ENCODE assay signal across 19 cellular contexts in genomic region chr5:107383414-107383813, GRCh38.
DNase-seq lines count a peak whose midpoint lies in the region; ATAC-seq, FAIRE-seq and TF ChIP-seq lines count a peak whose summit lies in the region.
"Had no signal": no experiment of that assay in that cellular context is flagged by ENCODE, and none has a peak within 500 bp of the region (broad histone marks: within the 10 kb centered on the region; RNA-seq: fewer than 3 reads in every experiment).

No MANE protein-coding gene starts in this region.

- TF ChIP-seq POLR2A in HepG2 (IDR thresholded peaks at IDR 0.05; ENCODE audit: insufficient read depth in 1 of 2, low read depth in 2 of 2, low read length in 2 of 2) = no peak
- TF ChIP-seq POLR2A in right lobe of liver (IDR thresholded peaks at IDR 0.05) = no peak

- no peak for TF ChIP-seq RAD21 in HepG2 (CRISPR knock-in tag; IDR thresholded peaks at IDR 0.05)

- H2AFZ ChIP-seq in HepG2 (ENCODE audit: low read length) = no peak overlapping the region

- no peak for TF ChIP-seq EP300 in HepG2 (IDR thresholded peaks at IDR 0.05; ENCODE audit: low read depth in 2 of 2, low read length in 2 of 2)
- no peak for TF ChIP-seq EP300 in HepG2 (CRISPR knock-in tag; IDR thresholded peaks at IDR 0.05; ENCODE audit: borderline replicate concordance)

- peaks cover 8% of the 10 kb centered on the region; the same call in 1 of the 2 replicates for H3K4me1 ChIP-seq in HepG2 (ENCODE audit: insufficient read depth, low read length)
- no peaks in the 10 kb centered on the region for H3K4me1 ChIP-seq in right lobe of liver
- H3K4me1 ChIP-seq in upper lobe of right lung = peaks cover 11% of the 10 kb centered on the region

- H3K4me3 ChIP-seq in HepG2 (replicated peaks in 1 of 3; ENCODE audit: insufficient read depth in 1 of 3, low read depth in 2 of 3, low read length in 3 of 3) = no peak overlapping the region
- H3K4me3 ChIP-seq in right lobe of liver = no peak overlapping the region
- H3K4me3 ChIP-seq in upper lobe of right lung = no peak overlapping the region

- H3K27me3 ChIP-seq in HepG2 (ENCODE audit: control insufficient read depth in 1 of 2, insufficient read depth in 2 of 2, low read length in 2 of 2) (no peaks in the 10 kb centered on the region), right lobe of liver (no peaks in the 10 kb centered on the region), upper lobe of right lung (no peaks in the 10 kb centered on the region)

- peaks cover 3% of the 10 kb centered on the region for H3K27me3 Mint-ChIP-seq in activated naive CD4-positive, alpha-beta T cell treated with anti-CD3 and anti-CD28 coated beads, Interleukin-2, amount 10 ng/mL, durations not matched to agents 7 days and 5 days
- H3K27me3 Mint-ChIP-seq: CD4-positive, alpha-beta T cell had no signal

- POLR2A ChIA-PET in HepG2 (lab: Yijun Ruan, JAX) = no interaction called here

- H3K9me3 ChIP-seq in HepG2 (ENCODE audit: low read length) (no peaks in the 10 kb centered on the region), right lobe of liver (no peaks in the 10 kb centered on the region), upper lobe of right lung (no peaks in the 10 kb centered on the region)
- H3K9me3 ChIP-seq: SK-N-SH had no signal

- no peak overlapping the region for H3K4me3 Mint-ChIP-seq in activated naive CD4-positive, alpha-beta T cell treated with anti-CD3 and anti-CD28 coated beads, Interleukin-2, amount 10 ng/mL, durations not matched to agents 7 days and 5 days
- H3K4me3 Mint-ChIP-seq: CD4-positive, alpha-beta T cell had no signal

- H3K9me3 Mint-ChIP-seq in activated naive CD4-positive, alpha-beta T cell treated with anti-CD3 and anti-CD28 coated beads, Interleukin-2, amount 10 ng/mL, durations not matched to agents 7 days and 5 days = no peaks in the 10 kb centered on the region
- H3K9me3 Mint-ChIP-seq: CD4-positive, alpha-beta T cell had no signal

- intact Hi-C loops in HepG2 (cut with micrococcal nuclease; ENCODE audit: unreplicated experiment) = no loop called here
- intact Hi-C loops in right lobe of liver (cut with DNase I) = no loop called here
- intact Hi-C loops in upper lobe of right lung (cut with DNase I) = no loop called here

- H4K20me1 ChIP-seq in HepG2 (ENCODE audit: insufficient read depth, low read length) = no peaks in the 10 kb centered on the region

- TF ChIP-seq CTCF in HepG2 (CRISPR knock-in tag; IDR thresholded peaks at IDR 0.05) (no peak), right lobe of liver (IDR thresholded peaks at IDR 0.05) (no peak), upper lobe of right lung (IDR thresholded peaks at IDR 0.05) (no peak)

- H3K27ac Mint-ChIP-seq in activated naive CD4-positive, alpha-beta T cell treated with anti-CD3 and anti-CD28 coated beads, Interleukin-2, amount 10 ng/mL, durations not matched to agents 7 days and 5 days = no peak overlapping the region
- H3K27ac Mint-ChIP-seq: CD4-positive, alpha-beta T cell had no signal

- H3K36me3 ChIP-seq in HepG2 (replicated peaks in 1 of 2; ENCODE audit: control insufficient read depth in 1 of 2, insufficient read depth in 2 of 2, low read length in 2 of 2) (no peaks in the 10 kb centered on the region), right lobe of liver (no peaks in the 10 kb centered on the region), upper lobe of right lung (no peaks in the 10 kb centered on the region)

- no peak for ATAC-seq in HepG2
- no peak for ATAC-seq in right lobe of liver
- peak; percentile 62 for ATAC-seq in upper lobe of right lung

- peaks cover 12% of the 10 kb centered on the region for H3K4me1 Mint-ChIP-seq in activated naive CD4-positive, alpha-beta T cell treated with anti-CD3 and anti-CD28 coated beads, Interleukin-2, amount 10 ng/mL, durations not matched to agents 7 days and 5 days

- CTCF ChIA-PET in HepG2 (lab: Yijun Ruan, JAX; ENCODE audit: low intra/inter-chr PET ratio, low total read pairs) = no interaction called here
- CTCF ChIA-PET in activated naive CD4-positive, alpha-beta T cell treated with anti-CD3 and anti-CD28 coated beads, Interleukin-2, amount 10 ng/mL, durations not matched to agents 7 days and 5 days (lab: Charles Lee) = no interaction called here

- FAIRE-seq in HepG2 (lab: Jason Lieb, UNC) = no peak
- FAIRE-seq: GM12891, H1 had no signal

- no peak for DNase-seq in HepG2 (ENCODE audit: low spot score)
- no peak for DNase-seq in right lobe of liver
- peak; percentile 48 for DNase-seq in amniotic epithelial cell (ENCODE audit: low read depth)
- DNase-seq in glomerular visceral epithelial cell (ENCODE audit: extremely low spot score) = peak; percentile 11
- DNase-seq in upper lobe of right lung = no peak
- DNase-seq in activated CD4-positive, alpha-beta T cell treated with anti-CD3 and anti-CD28 coated beads for 4 hours = no peak
- no peak for DNase-seq in activated naive CD4-positive, alpha-beta T cell treated with anti-CD3 and anti-CD28 coated beads, Interleukin-2, amount 10 ng/mL, durations not matched to agents 7 days and 5 days
- DNase-seq in RPMI8226 = no peak
- DNase-seq: CD4-positive, alpha-beta T cell; EL; NCI-H1417; NCI-H187; NCI-H2107; NCI-H2227 treated with DMSO at 0.1 percent for 48 hours; NCI-H524 treated with DMSO at 0.1 percent for 48 hours; Right ventricle myocardium superior; SK-N-SH had no signal

- in situ Hi-C loops in HepG2 (cut with HindIII; ENCODE audit: extremely low pct_ligation_motif_present, low pct_unique_long_range_greater_than_20kb) = no loop called here

- no TSS peak for BruUV-seq in HepG2 (replicated peaks; lab: Mats Ljungman, UMichigan)

- H3K4me2 ChIP-seq in HepG2 (ENCODE audit: low read depth, low read length) = no peak overlapping the region
- H3K4me2 ChIP-seq: SK-N-SH had no signal

- H3K36me3 Mint-ChIP-seq in activated naive CD4-positive, alpha-beta T cell treated with anti-CD3 and anti-CD28 coated beads, Interleukin-2, amount 10 ng/mL, durations not matched to agents 7 days and 5 days = no peaks in the 10 kb centered on the region

- no peak overlapping the region for H3K27ac ChIP-seq in HepG2 (ENCODE audit: extremely low read length, insufficient read depth, low read length)
- H3K27ac ChIP-seq in right lobe of liver = no peak overlapping the region
- no peak overlapping the region for H3K27ac ChIP-seq in upper lobe of right lung

- 4% methylated on average over 1 of the region's 1 CpG for WGBS in HepG2 (ENCODE audit: low lambda C conversion rate)
- WGBS in right lobe of liver (ENCODE audit: insufficient coverage, low coverage, low lambda C conversion rate, missing lambda C conversion rate) = 58% methylated on average over 1 of the region's 1 CpG

- H3K9ac ChIP-seq in HepG2 (ENCODE audit: insufficient read depth, low read depth, low read length) = no peak overlapping the region
- H3K9ac ChIP-seq: SK-N-SH had no signal

- H3K79me2 ChIP-seq in HepG2 (ENCODE audit: insufficient read depth, low read length) = no peaks in the 10 kb centered on the region

TF ChIP-seq in HepG2, 621 proteins besides CTCF, POLR2A, EP300 and RAD21:
- TF ChIP-seq CEBPB (IDR thresholded peaks at IDR 0.05; ENCODE audit: borderline replicate concordance, low read depth, low read length) (0 out of 2 replicates have a peak, but pooled peaks have one; percentile 1), ZFP36L2 (CRISPR knock-in tag; IDR thresholded peaks at IDR 0.05) (no peak)

Comparison
In these comparisons a context has a peak if more than half of its experiments do, and no peak if none do; other contexts are left out.
1. DNase-seq: peak in amniotic epithelial cell (single experiment) and glomerular visceral epithelial cell (single experiment); none in HepG2 (single experiment), right lobe of liver (0 of 3), upper lobe of right lung (single experiment), activated CD4-positive, alpha-beta T cell treated with anti-CD3 and anti-CD28 coated beads for 4 hours (0 of 2), activated naive CD4-positive, alpha-beta T cell treated with anti-CD3 and anti-CD28 coated beads, Interleukin-2, amount 10 ng/mL, durations not matched to agents 7 days and 5 days (single experiment) and RPMI8226 (single experiment).